1 cellular context compared by ENCODE assay signal in the genomic region with DNA sequence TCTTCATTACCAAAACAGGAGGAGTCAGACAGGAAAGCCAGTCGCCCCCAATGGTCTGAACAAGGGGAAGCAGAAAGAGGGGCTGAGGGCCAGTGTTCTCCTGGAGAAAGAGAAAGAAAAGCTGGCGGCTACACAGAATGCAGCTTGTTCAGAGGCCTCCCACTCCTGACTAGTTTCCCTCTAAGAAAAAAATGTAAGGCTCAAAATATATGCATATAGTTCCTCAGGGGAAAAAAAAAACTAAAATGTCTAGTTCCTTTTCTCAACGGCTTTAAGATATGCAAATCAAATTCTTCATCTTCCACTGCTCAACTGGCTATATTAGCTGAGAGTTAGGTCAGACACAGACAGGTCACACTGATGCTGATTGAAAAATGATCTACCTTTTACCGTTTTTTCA.
TF ChIP-seq lines count a peak whose summit lies in the region.

No MANE protein-coding gene starts in this region.

TF ChIP-seq in K562, 482 proteins besides CTCF, POLR2A, EP300 and RAD21:
- TF ChIP-seq CXXC5 (CRISPR knock-in tag; IDR thresholded peaks at IDR 0.05) (0 out of 2 replicates have a peak, but pooled peaks have one; percentile 6), ZBTB7A (IDR thresholded peaks at IDR 0.05; ENCODE audit: borderline replicate concordance, control insufficient read depth, low read depth, low read length) (0 out of 2 replicates have a peak, but pooled peaks have one; percentile 25), ELF2 (CRISPR knock-in tag; IDR thresholded peaks at IDR 0.05) (0 out of 2 replicates have a peak, but pooled peaks have one; percentile 21), TGIF2 (CRISPR knock-in tag; IDR thresholded peaks at IDR 0.05) (no peak)
